In the genomic region with DNA sequence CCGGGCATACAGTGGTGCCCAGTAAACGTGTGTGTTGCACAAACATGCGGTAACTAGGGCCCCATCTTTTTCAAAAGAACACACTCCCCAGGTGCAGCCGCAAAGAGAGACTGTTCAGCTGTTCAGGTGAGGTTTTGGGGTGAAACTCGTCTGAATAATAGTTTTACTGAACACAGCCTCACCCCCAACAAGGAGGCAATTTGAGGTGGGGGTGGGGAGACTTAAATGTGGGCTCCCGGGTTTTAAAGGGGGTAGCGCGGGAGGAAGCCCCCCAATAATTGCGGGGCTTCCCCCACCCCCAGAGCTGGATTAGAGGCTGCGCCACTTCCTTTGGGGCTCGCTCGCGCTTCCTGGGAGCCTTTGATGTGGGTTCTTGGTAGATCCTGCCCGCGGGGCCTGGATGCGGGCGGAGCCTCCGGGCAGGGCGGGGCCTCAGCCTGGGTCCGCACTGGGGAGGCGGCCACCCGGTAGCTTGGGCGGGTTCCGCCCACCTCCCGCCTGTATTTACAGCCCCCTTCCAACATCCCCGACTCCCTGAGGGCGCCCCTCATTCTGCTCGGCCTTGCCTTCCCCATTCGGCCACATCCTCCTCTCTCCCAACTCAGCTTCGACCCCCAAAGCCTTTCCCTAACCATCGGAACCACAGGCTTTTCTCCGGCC, we compare ENCODE assay signal across 8 cellular contexts. TPM values are rescaled to one million over a fixed set of nuclear protein-coding genes. Genes with fewer than 3 reads are reported as not detected.
DNase-seq lines count a peak whose midpoint lies in the region; ATAC-seq and TF ChIP-seq lines count a peak whose summit lies in the region.

No MANE protein-coding gene starts in this region.

- POLR2A ChIA-PET in naive thymus-derived CD4-positive, alpha-beta T cell (lab: Charles Lee), result interaction anchor here (0.6 to 1.3 kb wide), 6 partner anchors 10 to 90 kb away, joined by 3 to 4 read pairs (median 3); no protein-coding TSS in a partner anchor

- no peak for TF ChIP-seq EP300 in stomach (IDR thresholded peaks at IDR 0.05)

- peaks cover 31 to 51% of the 10 kb centered on the region in 2 donors for H3K4me1 ChIP-seq in naive thymus-derived CD4-positive, alpha-beta T cell (ENCODE audit: control insufficient read depth in 2 of 2, insufficient read depth in 2 of 2, low read length in 2 of 2)
- H3K4me1 ChIP-seq in stomach (peaks cover 3 to 41% (median 23%) of the 10 kb centered on the region in 4 donors), ascending aorta (no peaks in the 10 kb centered on the region)

- no peaks in the 10 kb centered on the region for H3K9me3 ChIP-seq in T-helper 17 cell (ENCODE audit: control insufficient read depth, low read length, poor library complexity, severe bottlenecking)
- H3K9me3 ChIP-seq in naive thymus-derived CD4-positive, alpha-beta T cell (ENCODE audit: control insufficient read depth in 2 of 3, low read length in 3 of 3), result no peaks in the 10 kb centered on the region
- H3K9me3 ChIP-seq in stomach, result no peaks in the 10 kb centered on the region
- H3K9me3 ChIP-seq in ascending aorta, result no peaks in the 10 kb centered on the region

- H3K36me3 ChIP-seq in naive thymus-derived CD4-positive, alpha-beta T cell (ENCODE audit: control insufficient read depth in 2 of 3, insufficient read depth in 3 of 3, low read length in 3 of 3), result no peaks in the 10 kb centered on the region
- H3K36me3 ChIP-seq in stomach (no peaks in the 10 kb centered on the region), ascending aorta (no peaks in the 10 kb centered on the region)

- CTCF ChIA-PET in naive thymus-derived CD4-positive, alpha-beta T cell (lab: Charles Lee), result no interaction called here

- peaks cover 0 to 1% (median 0%) of the 10 kb centered on the region in 11 donors for H3K9me3 Mint-ChIP-seq in naive thymus-derived CD4-positive, alpha-beta T cell

- H3K4me3 ChIP-seq in naive thymus-derived CD4-positive, alpha-beta T cell (ENCODE audit: low read length), result peak overlapping the region; percentile 55
- H3K4me3 ChIP-seq in stomach, result peak overlapping the region in 3 of 4 donors; percentile 10 to 22 (median 12)
- no peak overlapping the region for H3K4me3 ChIP-seq in ascending aorta

- H3K27me3 ChIP-seq in naive thymus-derived CD4-positive, alpha-beta T cell (ENCODE audit: control insufficient read depth in 2 of 2, insufficient read depth in 2 of 2, low read length in 2 of 2), result no peaks in the 10 kb centered on the region
- peaks cover 0 to 2% (median 0%) of the 10 kb centered on the region in 3 donors for H3K27me3 ChIP-seq in stomach
- no peaks in the 10 kb centered on the region for H3K27me3 ChIP-seq in ascending aorta

- H3K27ac Mint-ChIP-seq in T-helper 17 cell, result peak overlapping the region; percentile 93
- peak overlapping the region; percentile 20 to 96 (median 87) for H3K27ac Mint-ChIP-seq in naive thymus-derived CD4-positive, alpha-beta T cell

- TF ChIP-seq CTCF in stomach (IDR thresholded peaks at IDR 0.05), result no peak
- TF ChIP-seq CTCF in ascending aorta (IDR thresholded peaks at IDR 0.05), result no peak

- peak overlapping the region; percentile 67 for H3K27ac ChIP-seq in naive thymus-derived CD4-positive, alpha-beta T cell (ENCODE audit: low read depth, low read length)
- H3K27ac ChIP-seq in stomach (peak overlapping the region in 2 of 5 donors; percentile 14 to 18), ascending aorta (no peak overlapping the region)

- 29 to 55% (median 32%) methylated on average over 20 to 32 of the region's 32 CpGs for WGBS in stomach, 5 donors

- no peaks in the 10 kb centered on the region for H3K27me3 Mint-ChIP-seq in T-helper 17 cell
- H3K27me3 Mint-ChIP-seq in naive thymus-derived CD4-positive, alpha-beta T cell, result peaks cover 0 to 59% (median 0%) of the 10 kb centered on the region in 5 donors

- H3K36me3 Mint-ChIP-seq in T-helper 17 cell (ENCODE audit: low read depth), result no peaks in the 10 kb centered on the region
- no peaks in the 10 kb centered on the region for H3K36me3 Mint-ChIP-seq in naive thymus-derived CD4-positive, alpha-beta T cell

- DNase-seq in T-helper 17 cell, result peak; percentile 58 to 68 (median 62)
- DNase-seq in activated gamma-delta T cell treated with Interleukin-2 at 50 U/mL for 16 hours, result peak; percentile 57
- peak; percentile 40 to 75 (median 71) for DNase-seq in naive thymus-derived CD4-positive, alpha-beta T cell
- DNase-seq in stomach, result peak; percentile 71
- DNase-seq in OCI-M2 (lab: John Stamatoyannopoulos, UW; ENCODE audit: unreplicated experiment), result no peak
- DNase-seq in DMS153 treated with DMSO at 0.1 percent for 48 hours (lab: John Stamatoyannopoulos, UW; ENCODE audit: unreplicated experiment), result no peak
- DNase-seq in ascending aorta (ENCODE audit: low spot score in 2 of 2), result no peak

- H3K4me1 Mint-ChIP-seq in T-helper 17 cell, result peaks cover 61% of the 10 kb centered on the region
- peaks cover 52 to 96% (median 76%) of the 10 kb centered on the region in 7 donors for H3K4me1 Mint-ChIP-seq in naive thymus-derived CD4-positive, alpha-beta T cell

- H3K4me3 Mint-ChIP-seq in T-helper 17 cell, result peak overlapping the region; percentile 88
- H3K4me3 Mint-ChIP-seq in naive thymus-derived CD4-positive, alpha-beta T cell, result peak overlapping the region; percentile 65 to 91 (median 82)

- TF ChIP-seq POLR2A in stomach (IDR thresholded peaks at IDR 0.05), result no peak

- ATAC-seq in T-helper 17 cell (peak; percentile 79), GM18502 (IDR thresholded peaks at IDR 0.05; ENCODE audit: poor library complexity, unreplicated experiment) (no peak)
- peak; percentile 78 for ATAC-seq in naive thymus-derived CD4-positive, alpha-beta T cell

- intact Hi-C loops in naive thymus-derived CD4-positive, alpha-beta T cell (cut with micrococcal nuclease), result loop anchor here in 1 of 2 donors (1.0 to 2.0 kb wide), 2 partner anchors 44 to 55 kb away; no protein-coding TSS in a partner anchor
- intact Hi-C loops in stomach (cut with DNase I; ENCODE audit: low total_unique reads) (no loop called here), ascending aorta (cut with DNase I) (no loop called here)

RNA-seq across cellular contexts. Expression of gene EPHA2, which starts 6.4 kb away (rescaled TPM):
- total RNA-seq in T-helper 17 cell (not detected), stomach (100 to 1,000 TPM in 1 of 5 donors, 10 to 100 TPM in 3, 1 to 10 TPM in 1; 6.7 to 200 (median 42.7) TPM), ascending aorta (42.7 TPM)
- total RNA-seq in naive thymus-derived CD4-positive, alpha-beta T cell, result under 1 TPM in 2 of 5 experiments, not detected in 3; 0.59 to 0.61 TPM
- polyA plus RNA-seq in naive thymus-derived CD4-positive, alpha-beta T cell, result under 1 TPM in 1 of 2 donors, not detected in 1; 0.30 TPM
- polyA plus RNA-seq in stomach, result 10 to 100 TPM in 2 of 3 donors, 1 to 10 TPM in 1; 4.6 to 30.4 (median 11.0) TPM

RNA-seq across cellular contexts. Expression of gene ARHGEF19, which starts 50.2 kb away (rescaled TPM):
- total RNA-seq in T-helper 17 cell, result 1 to 10 TPM; 9.1 to 9.3 TPM
- total RNA-seq in naive thymus-derived CD4-positive, alpha-beta T cell, result 10 to 100 TPM in 3 of 5 experiments, 1 to 10 TPM in 2; 8.8 to 12.4 (median 10.5) TPM
- polyA plus RNA-seq in naive thymus-derived CD4-positive, alpha-beta T cell, result 1 to 10 TPM; 5.1 to 9.0 TPM
- 10 to 100 TPM in 2 of 5 donors, 1 to 10 TPM in 3; 3.5 to 17.4 (median 8.1) TPM for total RNA-seq in stomach
- 10 to 100 TPM in 1 of 3 donors, 1 to 10 TPM in 2; 9.5 to 20.1 (median 9.5) TPM for polyA plus RNA-seq in stomach
- total RNA-seq in ascending aorta, result 1.5 TPM

Comparison
In these comparisons a context has a peak if more than half of its experiments do, and no peak if none do; other contexts are left out.
1. DNase-seq: peak in T-helper 17 cell (3 of 3), activated gamma-delta T cell treated with Interleukin-2 at 50 U/mL for 16 hours (single experiment), naive thymus-derived CD4-positive, alpha-beta T cell (9 of 9) and stomach (single experiment); none in OCI-M2 (single experiment), DMS153 treated with DMSO at 0.1 percent for 48 hours (single experiment) and ascending aorta (0 of 2).
2. H3K4me3 ChIP-seq: peak in naive thymus-derived CD4-positive, alpha-beta T cell (single experiment) and stomach (3 of 4); none in ascending aorta (0 of 2).
3. RNA of gene EPHA2, which starts 6.4 kb away (total RNA-seq): 6.7 to 200 TPM in stomach and 42.7 TPM in ascending aorta (single experiment); not detected in T-helper 17 cell and 0.59 to 0.61 TPM in naive thymus-derived CD4-positive, alpha-beta T cell; every median in the first group is over 4 times any median in the second.